Comparison of ENCODE assay signal across 25 cellular contexts in genomic region chr11:104380358-104380757, GRCh38.
"Had no signal": no experiment of that assay in that cellular context is flagged by ENCODE, and none has a peak within 500 bp of the region (broad histone marks: within the 10 kb centered on the region; RNA-seq: fewer than 3 reads in every experiment).

No MANE protein-coding gene starts in this region.

- H3K9me3 ChIP-seq: ascending aorta, left lung, ovary, prostate gland, tibial artery had no signal

- H3K36me3 Mint-ChIP-seq: activated CD8-positive, alpha-beta memory T cell treated with anti-CD3 and anti-CD28 coated beads, Interleukin-2, amount 10 ng/mL, durations not matched to agents 7 days and 5 days; activated naive CD4-positive, alpha-beta T cell treated with anti-CD3 and anti-CD28 coated beads, Interleukin-2, amount 50 U/mL, for 24 hours; mesothelial cell of epicardium; natural killer cell treated with Interleukin-12 subunit alpha and Interleukin-12 subunit beta and Interleukin-15 and Interleukin-18, amount 100 ng/mL, for 72 hours; T-cell had no signal

- H3K36me3 ChIP-seq: ascending aorta, cardiac muscle cell, left lung, ovary, prostate gland, tibial artery had no signal

- H3K27me3 ChIP-seq: ascending aorta, cardiac muscle cell, foreskin keratinocyte, left lung, ovary, tibial artery had no signal

- H3K27ac Mint-ChIP-seq: activated CD4-positive, alpha-beta T cell treated with anti-CD3 and anti-CD28 coated beads, Interleukin-2, amount 10 ng/mL, durations not matched to agents 7 days and 5 days; activated CD8-positive, alpha-beta memory T cell treated with anti-CD3 and anti-CD28 coated beads, Interleukin-2, amount 10 ng/mL, durations not matched to agents 7 days and 5 days; activated CD8-positive, alpha-beta T cell treated with anti-CD3 and anti-CD28 coated beads for 36 hours; activated naive CD4-positive, alpha-beta T cell treated with anti-CD3 and anti-CD28 coated beads, Interleukin-2, amount 50 U/mL, for 24 hours; mesothelial cell of epicardium; natural killer cell treated with Interleukin-12 subunit alpha and Interleukin-12 subunit beta and Interleukin-15 and Interleukin-18, amount 100 ng/mL, for 72 hours; stimulated activated naive CD8-positive, alpha-beta T cell treated with anti-CD3 and anti-CD28 coated beads, Interleukin-15, Interleukin-2, amounts not matched to agents 100 ng/mL and 50 ng/mL, for 24 hours; T-cell; T-helper 2 cell treated with Interferon-gamma antibody and Interleukin-4, amounts not matched to agents 5 μg/mL and 100 μg/mL, for 36 hours had no signal

- H3K4me1 Mint-ChIP-seq: activated CD4-positive, alpha-beta T cell treated with anti-CD3 and anti-CD28 coated beads, Interleukin-2, amount 10 ng/mL, durations not matched to agents 7 days and 5 days; activated CD8-positive, alpha-beta memory T cell treated with anti-CD3 and anti-CD28 coated beads, Interleukin-2, amount 10 ng/mL, durations not matched to agents 7 days and 5 days; activated naive CD4-positive, alpha-beta T cell treated with anti-CD3 and anti-CD28 coated beads, Interleukin-2, amount 50 U/mL, for 24 hours; mesothelial cell of epicardium; T-cell had no signal

- H3K4me1 ChIP-seq: ascending aorta, foreskin keratinocyte, left lung, prostate gland had no signal

- H3K27ac ChIP-seq: cardiac muscle cell, epithelial cell of prostate, foreskin keratinocyte, left lung, ovary, prostate gland, VCaP had no signal

- H3K4me3 ChIP-seq: ascending aorta, cardiac muscle cell, left lung, ovary, prostate gland, tibial artery had no signal

- H3K4me3 Mint-ChIP-seq: activated CD4-positive, alpha-beta T cell treated with anti-CD3 and anti-CD28 coated beads, Interleukin-2, amount 10 ng/mL, durations not matched to agents 7 days and 5 days; activated CD8-positive, alpha-beta memory T cell treated with anti-CD3 and anti-CD28 coated beads, Interleukin-2, amount 10 ng/mL, durations not matched to agents 7 days and 5 days; activated CD8-positive, alpha-beta T cell treated with anti-CD3 and anti-CD28 coated beads for 36 hours; activated naive CD4-positive, alpha-beta T cell treated with anti-CD3 and anti-CD28 coated beads, Interleukin-2, amount 50 U/mL, for 24 hours; mesothelial cell of epicardium; natural killer cell treated with Interleukin-12 subunit alpha and Interleukin-12 subunit beta and Interleukin-15 and Interleukin-18, amount 100 ng/mL, for 72 hours; stimulated activated naive CD8-positive, alpha-beta T cell treated with anti-CD3 and anti-CD28 coated beads, Interleukin-15, Interleukin-2, amounts not matched to agents 100 ng/mL and 50 ng/mL, for 24 hours; T-cell; T-helper 2 cell treated with Interferon-gamma antibody and Interleukin-4, amounts not matched to agents 5 μg/mL and 100 μg/mL, for 36 hours had no signal

- ATAC-seq: activated CD8-positive, alpha-beta memory T cell treated with anti-CD3 and anti-CD28 coated beads, Interleukin-2, amount 10 ng/mL, durations not matched to agents 7 days and 5 days; activated CD8-positive, alpha-beta T cell treated with anti-CD3 and anti-CD28 coated beads for 36 hours; foreskin keratinocyte; left lung; natural killer cell treated with Interleukin-12 subunit alpha and Interleukin-12 subunit beta and Interleukin-15 and Interleukin-18, amount 100 ng/mL, for 72 hours; T-cell had no signal

- H3K27me3 Mint-ChIP-seq: activated CD4-positive, alpha-beta T cell treated with anti-CD3 and anti-CD28 coated beads, Interleukin-2, amount 10 ng/mL, durations not matched to agents 7 days and 5 days; activated CD8-positive, alpha-beta memory T cell treated with anti-CD3 and anti-CD28 coated beads, Interleukin-2, amount 10 ng/mL, durations not matched to agents 7 days and 5 days; activated CD8-positive, alpha-beta T cell treated with anti-CD3 and anti-CD28 coated beads for 36 hours; activated naive CD4-positive, alpha-beta T cell treated with anti-CD3 and anti-CD28 coated beads, Interleukin-2, amount 50 U/mL, for 24 hours; natural killer cell treated with Interleukin-12 subunit alpha and Interleukin-12 subunit beta and Interleukin-15 and Interleukin-18, amount 100 ng/mL, for 72 hours; T-cell had no signal

- DNase-seq: activated CD4-positive, alpha-beta T cell treated with anti-CD3 and anti-CD28 coated beads, Interleukin-2, amount 10 ng/mL, durations not matched to agents 7 days and 5 days; activated CD4-positive, CD25-positive, alpha-beta regulatory T cell treated with anti-CD3 and anti-CD28 coated beads, Interleukin-2, amount 50 U/mL, for 72 hours; activated CD8-positive, alpha-beta memory T cell treated with anti-CD3 and anti-CD28 coated beads, Interleukin-2, amount 10 ng/mL, durations not matched to agents 7 days and 5 days; activated CD8-positive, alpha-beta T cell treated with anti-CD3 and anti-CD28 coated beads for 36 hours; activated gamma-delta T cell; activated T-cell treated with anti-CD3 and anti-CD28 coated beads for 4 hours; cortex of kidney; foreskin keratinocyte; left lung; ovary; stimulated activated CD4-positive, alpha-beta T cell treated with anti-CD3 and anti-CD28 coated beads, Interleukin-12 subunit alpha, Interleukin-12 subunit beta, amount 100 ng/mL, for 4 hours; stimulated activated CD4-positive, alpha-beta T cell treated with anti-CD3 and anti-CD28 coated beads, Interleukin-4, amount 100 ng/mL, for 4 hours; substantia nigra; T-cell; tibial artery had no signal

- H3K9me3 Mint-ChIP-seq: activated CD4-positive, alpha-beta T cell treated with anti-CD3 and anti-CD28 coated beads, Interleukin-2, amount 10 ng/mL, durations not matched to agents 7 days and 5 days; activated CD8-positive, alpha-beta T cell treated with anti-CD3 and anti-CD28 coated beads for 36 hours; activated naive CD4-positive, alpha-beta T cell treated with anti-CD3 and anti-CD28 coated beads, Interleukin-2, amount 50 U/mL, for 24 hours; natural killer cell treated with Interleukin-12 subunit alpha and Interleukin-12 subunit beta and Interleukin-15 and Interleukin-18, amount 100 ng/mL, for 72 hours; stimulated activated naive CD8-positive, alpha-beta T cell treated with anti-CD3 and anti-CD28 coated beads, Interleukin-15, Interleukin-2, amounts not matched to agents 100 ng/mL and 50 ng/mL, for 24 hours; T-cell; T-helper 2 cell treated with Interferon-gamma antibody and Interleukin-4, amounts not matched to agents 5 μg/mL and 100 μg/mL, for 36 hours had no signal
